In genomic region chr9:129781991-129782390, GRCh38 we compare ENCODE assay signal across 16 cellular contexts. TPM values are rescaled to one million over a fixed set of nuclear protein-coding genes. Genes with fewer than 3 reads are reported as not detected.
A peak's percentile ranks its signal among the peaks of the same experiment; 100 is the strongest.
DNase-seq lines count a peak whose midpoint lies in the region; ATAC-seq and TF ChIP-seq lines count a peak whose summit lies in the region.
"Had no signal": no experiment of that assay in that cellular context is flagged by ENCODE, and none has a peak within 500 bp of the region (broad histone marks: within the 10 kb centered on the region; RNA-seq: fewer than 3 reads in every experiment).

No MANE protein-coding gene starts in this region.

- no peak overlapping the region for H3K14ac ChIP-seq in neuronal stem cell (ENCODE audit: low read length)

- no peak overlapping the region for H3K9ac ChIP-seq in neuronal stem cell (ENCODE audit: low read depth, low read length, poor library complexity)

- H3K4ac ChIP-seq in neuronal stem cell (ENCODE audit: low read length), result peak overlapping the region; percentile 37

- no peaks in the 10 kb centered on the region for H3K9me3 ChIP-seq in neuronal stem cell (replicated peaks in 1 of 2; ENCODE audit: control insufficient read depth in 2 of 2, insufficient read depth in 1 of 2, low read depth in 1 of 2, low read length in 2 of 2)
- H3K9me3 ChIP-seq in heart right ventricle, result no peaks in the 10 kb centered on the region

- H4K91ac ChIP-seq in neuronal stem cell (ENCODE audit: low read depth, low read length, poor library complexity), result no peak overlapping the region

- no peak overlapping the region for H3K23ac ChIP-seq in neuronal stem cell (ENCODE audit: low read depth, low read length, poor library complexity)

- peaks cover 5% of the 10 kb centered on the region in 2 donors for H3K4me1 ChIP-seq in neuronal stem cell (ENCODE audit: control insufficient read depth in 2 of 2, insufficient read depth in 1 of 2, low read depth in 1 of 2, low read length in 2 of 2)
- peaks cover 0 to 21% (median 10%) of the 10 kb centered on the region in 9 donors for H3K4me1 ChIP-seq in heart right ventricle

- no peak overlapping the region for H2BK120ac ChIP-seq in neuronal stem cell (ENCODE audit: low read depth, low read length)

- H2BK15ac ChIP-seq in neuronal stem cell (ENCODE audit: low read length), result no peak overlapping the region

- H2AFZ ChIP-seq in neuronal stem cell (ENCODE audit: low read length), result no peak overlapping the region

- no peaks in the 10 kb centered on the region for H3K36me3 ChIP-seq in neuronal stem cell (replicated peaks in 1 of 2; ENCODE audit: control insufficient read depth in 2 of 2, insufficient read depth in 2 of 2, low read length in 2 of 2)
- H3K36me3 ChIP-seq in heart right ventricle, result no peaks in the 10 kb centered on the region

- no peak overlapping the region for H4K8ac ChIP-seq in neuronal stem cell (ENCODE audit: low read depth, low read length)

- no peak overlapping the region for H3K18ac ChIP-seq in neuronal stem cell (ENCODE audit: low read length)

- H2BK5ac ChIP-seq in neuronal stem cell (ENCODE audit: low read length), result no peak overlapping the region

- no peak overlapping the region for H2BK12ac ChIP-seq in neuronal stem cell (ENCODE audit: low read length)

- H3K4me3 ChIP-seq in fibroblast of the aortic adventitia (ENCODE audit: low read depth, low read length), result no peak overlapping the region
- no peak overlapping the region for H3K4me3 ChIP-seq in neuronal stem cell (ENCODE audit: low read length in 2 of 2)
- H3K4me3 ChIP-seq in heart right ventricle, result no peak overlapping the region

- no peak for TF ChIP-seq CTCF in fibroblast of the aortic adventitia (IDR thresholded peaks at IDR 0.05; ENCODE audit: insufficient read depth, low read length)
- TF ChIP-seq CTCF in heart right ventricle (IDR thresholded peaks at IDR 0.05), result no peak

- H3K4me2 ChIP-seq in neuronal stem cell (ENCODE audit: insufficient read depth, low read length, poor library complexity, severe bottlenecking), result no peak overlapping the region

- no CpG with 5 or more reads among the region's 5 CpGs for WGBS in neuronal stem cell (ENCODE audit: extremely low coverage in 2 of 2, insufficient read length in 2 of 2, insufficient replicate concordance in 1 of 2), 2 donors
- 64 to 74% methylated on average over 5 of the region's 5 CpGs for WGBS in heart right ventricle, 2 donors

- no peak overlapping the region for H2AK5ac ChIP-seq in neuronal stem cell (ENCODE audit: low read depth, low read length)

- intact Hi-C loops in heart right ventricle (cut with DNase I), result loop anchor here (2.0 to 10.0 kb wide), 9 partner anchors 43 to 651 kb away; partner anchors contain the start of gene ASB6 (in 5 of the 10)

- DNase-seq in AG08395 (ENCODE audit: low spot score) (peak; percentile 14), NCI-H226 (peak; percentile 44), fibroblast of the aortic adventitia (ENCODE audit: low read depth) (peak; percentile 77), neuronal stem cell (ENCODE audit: low spot score) (no peak), EL (no peak), heart right ventricle (no peak)
- DNase-seq: COR-L47, DMS153, H7, NCI-H2029, NCI-H2171 treated with DMSO at 0.1 percent for 48 hours, NCI-H748 treated with DMSO at 0.1 percent for 48 hours, PC-3 had no signal

- ATAC-seq in heart right ventricle, result no peak
- ATAC-seq in GM21515 (IDR thresholded peaks at IDR 0.05; ENCODE audit: unreplicated experiment), result no peak
- no peak for ATAC-seq in HG02610 (IDR thresholded peaks at IDR 0.05; ENCODE audit: unreplicated experiment)
- ATAC-seq: PC-3 had no signal

- H3K27me3 ChIP-seq in neuronal stem cell (ENCODE audit: control insufficient read depth in 3 of 3, insufficient read depth in 3 of 3, low read depth in 1 of 3, low read length in 3 of 3) (peaks cover 0 to 14% (median 1%) of the 10 kb centered on the region in 3 experiments), heart right ventricle (peaks cover 0 to 6% (median 0%) of the 10 kb centered on the region in 7 donors)

- no peaks in the 10 kb centered on the region for H3K79me1 ChIP-seq in neuronal stem cell (ENCODE audit: low read depth, low read length)

- no peak overlapping the region for H3K27ac ChIP-seq in neuronal stem cell (replicated peaks; ENCODE audit: low read length)
- H3K27ac ChIP-seq in heart right ventricle, result no peak overlapping the region
- H3K27ac ChIP-seq: HL-60 had no signal

RNA-seq across cellular contexts. Expression of gene TOR1B, which starts 21.0 kb away (rescaled TPM):
- total RNA-seq in fibroblast of the aortic adventitia (ENCODE audit: low replicate concordance) (24.9 and 36.2 TPM in 2 replicates), heart right ventricle (10 to 100 TPM in 7 of 10 donors, 1 to 10 TPM in 3; 6.9 to 13.8 (median 11.0) TPM)
- polyA plus RNA-seq in neuronal stem cell (2013, experiment 1 of 2), result 7.8 TPM
- polyA plus RNA-seq in neuronal stem cell (2013, experiment 2 of 2), result 9.0 TPM
- 10 to 100 TPM in 1 of 2 donors, 1 to 10 TPM in 1; 6.4 to 11.3 TPM for polyA plus RNA-seq in heart right ventricle

RNA-seq across cellular contexts. Expression of gene PTGES, which starts 29.1 kb away (rescaled TPM):
- total RNA-seq in fibroblast of the aortic adventitia (ENCODE audit: low replicate concordance) (6.9 and 30.9 TPM in 2 replicates), heart right ventricle (1 to 10 TPM in 5 of 10 donors, under 1 TPM in 5; 0.15 to 3.6 (median 1.1) TPM)
- 4.1 TPM for polyA plus RNA-seq in neuronal stem cell (2013, experiment 1 of 2)
- polyA plus RNA-seq in neuronal stem cell (2013, experiment 2 of 2), result 4.1 TPM
- polyA plus RNA-seq in heart right ventricle, result 1 to 10 TPM; 2.6 to 5.7 TPM

RNA-seq across cellular contexts. Expression of gene TOR1A, which starts 41.9 kb away (rescaled TPM):
- total RNA-seq in fibroblast of the aortic adventitia (ENCODE audit: low replicate concordance), result 23.0 and 48.9 TPM in 2 replicates
- polyA plus RNA-seq in neuronal stem cell (2013, experiment 1 of 2), result 28.2 TPM
- polyA plus RNA-seq in neuronal stem cell (2013, experiment 2 of 2), result 27.2 TPM
- total RNA-seq in heart right ventricle, result 10 to 100 TPM; 11.1 to 16.8 (median 13.3) TPM
- polyA plus RNA-seq in heart right ventricle, result 10 to 100 TPM; 10.9 to 19.8 TPM

RNA-seq across cellular contexts. Expression of gene C9orf78, which starts 53.1 kb away (rescaled TPM):
- total RNA-seq in fibroblast of the aortic adventitia (ENCODE audit: low replicate concordance), result 37.3 and 107 TPM in 2 replicates
- polyA plus RNA-seq in neuronal stem cell (2013, experiment 1 of 2), result 37.6 TPM
- polyA plus RNA-seq in neuronal stem cell (2013, experiment 2 of 2), result 36.0 TPM
- 10 to 100 TPM; 25.7 to 34.6 (median 30.5) TPM for total RNA-seq in heart right ventricle
- polyA plus RNA-seq in heart right ventricle, result 10 to 100 TPM; 34.2 to 66.2 TPM

RNA-seq across cellular contexts. Expression of gene USP20, which starts 53.3 kb away (rescaled TPM):
- total RNA-seq in fibroblast of the aortic adventitia (ENCODE audit: low replicate concordance) (7.5 and 11.4 TPM in 2 replicates), heart right ventricle (10 to 100 TPM; 10.9 to 16.8 (median 12.5) TPM)
- 11.8 TPM for polyA plus RNA-seq in neuronal stem cell (2013, experiment 1 of 2)
- 10.9 TPM for polyA plus RNA-seq in neuronal stem cell (2013, experiment 2 of 2)
- polyA plus RNA-seq in heart right ventricle, result 10 to 100 TPM; 11.0 to 14.7 TPM

Comparison
In these comparisons a context has a peak if more than half of its experiments do, and no peak if none do; other contexts are left out.
1. DNase-seq: peak in AG08395 (single experiment), NCI-H226 (single experiment) and fibroblast of the aortic adventitia (single experiment); none in neuronal stem cell (single experiment), EL (single experiment) and heart right ventricle (0 of 2).